ENCODE assay signal across 25 cellular contexts in the genomic region with DNA sequence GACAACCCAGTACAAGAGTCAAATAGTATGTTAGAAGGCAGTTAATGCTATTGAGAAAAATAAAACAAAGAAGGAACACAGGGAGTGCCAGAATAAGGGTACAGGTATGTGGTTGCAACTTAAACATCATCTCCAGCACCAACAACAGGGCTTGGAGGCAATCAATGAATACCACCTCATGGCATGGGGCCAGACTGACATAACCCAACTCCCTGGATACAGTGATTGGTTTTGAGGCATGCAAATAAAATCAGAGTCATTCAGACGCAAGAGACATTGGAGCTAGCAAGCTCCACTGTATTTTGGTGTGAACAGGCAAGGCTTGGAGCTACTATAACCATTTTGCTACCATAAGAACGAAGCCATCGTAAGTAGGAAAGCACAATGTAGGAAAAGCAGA.
"Had no signal": no experiment of that assay in that cellular context is flagged by ENCODE, and none has a peak within 500 bp of the region (broad histone marks: within the 10 kb centered on the region; RNA-seq: fewer than 3 reads in every experiment).

No MANE protein-coding gene starts in this region.

- FAIRE-seq: pancreas had no signal

- H3K9me3 ChIP-seq: esophagus muscularis mucosa, gastrocnemius medialis, left ventricle myocardium inferior, pancreas, prostate gland, suprapubic skin, tibial artery, upper lobe of left lung, uterus had no signal

- H3K36me3 ChIP-seq: esophagus muscularis mucosa, gastrocnemius medialis, left ventricle myocardium inferior, pancreas, prostate gland, right lobe of liver, suprapubic skin, tibial artery, upper lobe of left lung, uterus had no signal

- H3K4me1 ChIP-seq: right lobe of liver had no signal

- H3K4me3 Mint-ChIP-seq: nephron; stimulated activated effector memory CD8-positive, alpha-beta T cell treated with anti-CD3 and anti-CD28 coated beads, Interleukin-12 subunit alpha, Interleukin-12 subunit beta, amount 100 ng/mL, for 72 hours had no signal

- H3K27me3 Mint-ChIP-seq: naive B cell had no signal

- H3K27ac Mint-ChIP-seq: nephron; stimulated activated effector memory CD8-positive, alpha-beta T cell treated with anti-CD3 and anti-CD28 coated beads, Interleukin-12 subunit alpha, Interleukin-12 subunit beta, amount 100 ng/mL, for 72 hours had no signal

- H3K9me3 Mint-ChIP-seq: naive B cell; nephron; stimulated activated effector memory CD8-positive, alpha-beta T cell treated with anti-CD3 and anti-CD28 coated beads, Interleukin-12 subunit alpha, Interleukin-12 subunit beta, amount 100 ng/mL, for 72 hours had no signal

- H3K4me3 ChIP-seq: coronary artery, esophagus muscularis mucosa, gastrocnemius medialis, left ventricle myocardium inferior, lung, pancreas, prostate gland, right lobe of liver, suprapubic skin, tibial artery, upper lobe of left lung, uterus had no signal

- H3K27me3 ChIP-seq: esophagus muscularis mucosa, gastrocnemius medialis, pancreas, right lobe of liver, suprapubic skin, tibial artery, upper lobe of left lung, uterus had no signal

- ATAC-seq: pancreas; stimulated activated effector memory CD8-positive, alpha-beta T cell treated with anti-CD3 and anti-CD28 coated beads, Interleukin-12 subunit alpha, Interleukin-12 subunit beta, amount 100 ng/mL, for 72 hours; stimulated activated naive CD8-positive, alpha-beta T cell treated with anti-CD3 and anti-CD28 coated beads, Interleukin-15, Interleukin-2, amounts not matched to agents 100 U/mL and 50 U/mL, for 24 hours had no signal

- DNase-seq: effector CD4-positive, alpha-beta T cell; gastrocnemius medialis; glutamatergic neuron; islet precursor cell; left cardiac atrium; left ventricle myocardium inferior; mesendoderm; naive B cell; occipital lobe; pancreas; retina; right lobe of liver; stimulated activated CD4-positive, alpha-beta T cell treated with anti-CD3 and anti-CD28 coated beads, Interleukin-4, amount 100 ng/mL, for 1 hour; stimulated activated CD8-positive, alpha-beta memory T cell treated with anti-CD3 and anti-CD28 coated beads, Interleukin-4, amount 100 ng/mL, for 48 hours; stimulated activated naive CD8-positive, alpha-beta T cell treated with anti-CD3 and anti-CD28 coated beads, Interleukin-15, Interleukin-2, amounts not matched to agents 100 U/mL and 50 U/mL, for 24 hours; tibial artery; upper lobe of left lung; uterus had no signal

- H3K36me3 Mint-ChIP-seq: stimulated activated effector memory CD8-positive, alpha-beta T cell treated with anti-CD3 and anti-CD28 coated beads, Interleukin-12 subunit alpha, Interleukin-12 subunit beta, amount 100 ng/mL, for 72 hours had no signal

- H3K27ac ChIP-seq: coronary artery, esophagus muscularis mucosa, gastrocnemius medialis, left ventricle myocardium inferior, pancreas, prostate gland, right lobe of liver, suprapubic skin, tibial artery, upper lobe of left lung, uterus had no signal
